ENCODE assay signal across 24 cellular contexts in genomic region chr6:168227840-168228239, GRCh38.
DNase-seq lines count a peak whose midpoint lies in the region; ATAC-seq and TF ChIP-seq lines count a peak whose summit lies in the region.
"Had no signal": no experiment of that assay in that cellular context is flagged by ENCODE, and none has a peak within 500 bp of the region (broad histone marks: within the 10 kb centered on the region; RNA-seq: fewer than 3 reads in every experiment).

No MANE protein-coding gene starts in this region.

- H3K4me2 ChIP-seq in hepatocyte: no peak overlapping the region
- H3K4me2 ChIP-seq: A549, BLaER1 had no signal

- H2AFZ ChIP-seq in hepatocyte: no peak overlapping the region

- DNase-seq in right atrium auricular region (ENCODE audit: low spot score) (peak; percentile 55), Right ventricle myocardium superior (no peak), ELF-1 (ENCODE audit: low read depth, low spot score) (peak; percentile 58), NCI-H69 (lab: John Stamatoyannopoulos, UW) (peak; percentile 5), left colon (no peak), hepatocyte (ENCODE audit: low spot score) (no peak)
- DNase-seq: AML-193; C1 segment of cervical spinal cord; CD4-positive, alpha-beta memory T cell; CD4-positive, CD25-positive, alpha-beta regulatory T cell; CD8-positive, alpha-beta memory T cell; COR-L47; DMS 273 treated with DMSO at 0.1 percent for 48 hours; DMS153; DMS53; DMS79; DND-41; EL; GF-D8 had no signal

- H3K36me3 ChIP-seq in right atrium auricular region (no peaks in the 10 kb centered on the region), hepatocyte (replicated peaks; ENCODE audit: insufficient read depth, low read depth) (no peaks in the 10 kb centered on the region)
- H3K36me3 ChIP-seq: BLaER1 had no signal

- H3K27ac ChIP-seq in right atrium auricular region: no peak overlapping the region
- H3K27ac ChIP-seq in hepatocyte: no peak overlapping the region
- H3K27ac ChIP-seq: 22Rv1, A549, BLaER1 had no signal

- H3K27me3 ChIP-seq in right atrium auricular region (no peaks in the 10 kb centered on the region), hepatocyte (no peaks in the 10 kb centered on the region)

- 84% methylated on average over 15 of the region's 15 CpGs for WGBS in hepatocyte (ENCODE audit: low lambda C conversion rate, missing lambda C conversion rate)

- H3K4me3 ChIP-seq in right atrium auricular region (no peak overlapping the region), hepatocyte (no peak overlapping the region)
- H3K4me3 ChIP-seq: A549, BLaER1 had no signal

- no peaks in the 10 kb centered on the region for H3K79me2 ChIP-seq in hepatocyte

- H3K4me1 ChIP-seq in right atrium auricular region (peaks cover 0 to 14% of the 10 kb centered on the region in 2 donors), hepatocyte (ENCODE audit: insufficient read depth) (peaks cover 13% of the 10 kb centered on the region)
- H3K4me1 ChIP-seq: A549 had no signal

- intact Hi-C loops in Right ventricle myocardium superior (cut with DNase I): no loop called here
- intact Hi-C loops in left colon (cut with DNase I, micrococcal nuclease): no loop called here

- H3K9me3 ChIP-seq in right atrium auricular region (no peaks in the 10 kb centered on the region), hepatocyte (ENCODE audit: low read depth) (no peaks in the 10 kb centered on the region)
- H3K9me3 ChIP-seq: A549, BLaER1 had no signal

- ATAC-seq in Right ventricle myocardium superior (ENCODE audit: poor library complexity) (no peak), left colon (peak; percentile 31), GM18520 (IDR thresholded peaks at IDR 0.05; ENCODE audit: unreplicated experiment) (no peak), GM18867 (IDR thresholded peaks at IDR 0.05; ENCODE audit: unreplicated experiment) (no peak)
- ATAC-seq: A549 had no signal

- no peaks in the 10 kb centered on the region for H4K20me1 ChIP-seq in hepatocyte (ENCODE audit: insufficient read depth, poor library complexity, severe bottlenecking)
- H4K20me1 ChIP-seq: BLaER1 had no signal

- TF ChIP-seq CTCF in right atrium auricular region (IDR thresholded peaks at IDR 0.05) (no peak), hepatocyte (IDR thresholded peaks at IDR 0.05; ENCODE audit: poor library complexity) (no peak)

- H3K9me2 ChIP-seq in hepatocyte (replicated peaks; ENCODE audit: insufficient read depth): no peaks in the 10 kb centered on the region

Comparison
In these comparisons a context has a peak if more than half of its experiments do, and no peak if none do; other contexts are left out.
1. DNase-seq: peak in right atrium auricular region (single experiment), ELF-1 (single experiment) and NCI-H69 (single experiment); none in Right ventricle myocardium superior (single experiment), left colon (0 of 2) and hepatocyte (single experiment).